ENCODE assay signal across 22 cellular contexts in the genomic region with DNA sequence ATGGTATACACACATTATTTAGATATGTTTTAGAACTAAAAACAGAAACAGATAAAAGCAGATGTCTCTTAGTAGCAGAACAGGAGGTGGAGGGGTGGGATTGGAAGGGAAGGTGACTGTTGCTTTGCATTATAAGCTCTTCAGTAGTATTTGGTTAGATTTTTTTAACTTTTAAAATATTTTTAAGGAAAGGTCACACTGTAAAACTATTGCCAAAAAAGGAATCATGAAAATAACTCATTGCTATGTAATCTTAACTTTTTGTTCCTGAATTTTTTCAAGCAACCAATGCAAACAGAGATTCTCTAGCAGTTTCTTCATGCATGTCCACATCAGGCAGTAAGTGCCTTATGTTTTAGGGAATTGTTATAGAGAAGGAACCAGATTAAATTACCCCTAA.
"Had no signal": no experiment of that assay in that cellular context is flagged by ENCODE, and none has a peak within 500 bp of the region (broad histone marks: within the 10 kb centered on the region; RNA-seq: fewer than 3 reads in every experiment).

No MANE protein-coding gene starts in this region.

- DNase-seq: colonic mucosa; dermis blood vessel endothelial cell; effector CD4-positive, alpha-beta T cell; endodermal cell; foreskin keratinocyte; head of caudate nucleus; kidney glomerular epithelial cell; mucosa of descending colon; naive thymus-derived CD8-positive, alpha-beta T cell; nucleus accumbens; pancreas; right cardiac atrium; small intestine; stimulated activated CD4-positive, alpha-beta T cell treated with anti-CD3 and anti-CD28 coated beads, Interleukin-12 subunit alpha, Interleukin-12 subunit beta, amount 100 ng/mL, for 4 hours; stimulated activated naive CD4-positive, alpha-beta T cell; stomach; substantia nigra; transverse colon had no signal

- H3K79me2 ChIP-seq: hepatocyte had no signal

- ATAC-seq: foreskin keratinocyte; mucosa of descending colon; naive thymus-derived CD8-positive, alpha-beta T cell; pancreas; right cardiac atrium had no signal

- H3K27ac Mint-ChIP-seq: endodermal cell; naive thymus-derived CD8-positive, alpha-beta T cell; progenitor cell of endocrine pancreas had no signal

- H3K27ac ChIP-seq: colonic mucosa, foreskin keratinocyte, hepatocyte, pancreas, stomach, thoracic aorta, transverse colon had no signal

- H3K4me3 Mint-ChIP-seq: endodermal cell; naive thymus-derived CD8-positive, alpha-beta T cell; neural crest cell had no signal

- FAIRE-seq: pancreas, small intestine had no signal

- H3K9me3 ChIP-seq: colonic mucosa, mucosa of descending colon, pancreas, stomach, thoracic aorta, transverse colon had no signal

- H3K4me3 ChIP-seq: colonic mucosa, hepatocyte, mucosa of descending colon, pancreas, stomach, thoracic aorta, transverse colon had no signal

- H3K36me3 ChIP-seq: colonic mucosa, pancreas, stomach, thoracic aorta, transverse colon had no signal

- H3K27me3 ChIP-seq: colonic mucosa, hepatocyte, pancreas, transverse colon had no signal

- H3K36me3 Mint-ChIP-seq: naive thymus-derived CD8-positive, alpha-beta T cell had no signal

- H3K4me2 ChIP-seq: hepatocyte had no signal

- H2AFZ ChIP-seq: hepatocyte had no signal

- H3K4me1 Mint-ChIP-seq: naive thymus-derived CD8-positive, alpha-beta T cell; neural crest cell had no signal

- H3K4me1 ChIP-seq: colonic mucosa, foreskin keratinocyte had no signal

- H3K9me3 Mint-ChIP-seq: endodermal cell; naive thymus-derived CD8-positive, alpha-beta T cell; neural crest cell had no signal

- H3K27me3 Mint-ChIP-seq: progenitor cell of endocrine pancreas had no signal
